ENCODE assay signal across 17 cellular contexts in the genomic region with DNA sequence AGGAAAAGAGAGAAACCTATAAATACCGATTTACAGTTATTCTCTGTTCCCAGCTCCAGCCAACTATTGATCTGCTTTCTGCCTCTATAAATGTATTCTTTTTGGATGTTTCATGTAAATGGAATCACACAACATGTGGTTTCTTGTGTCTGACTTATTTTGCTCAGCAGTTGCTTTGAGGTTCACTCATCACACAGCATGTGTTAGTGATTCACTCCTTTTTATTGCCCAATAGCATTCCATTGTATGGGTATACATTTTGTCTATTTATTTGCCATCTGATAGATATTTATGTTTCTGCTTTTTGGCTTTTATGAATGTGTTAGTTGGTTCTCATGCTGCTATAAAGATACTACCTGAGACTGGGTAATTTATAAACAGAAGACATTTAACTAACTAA. TPM values are rescaled to one million over a fixed set of nuclear protein-coding genes. Genes with fewer than 3 reads are reported as not detected.
A peak's percentile ranks its signal among the peaks of the same experiment; 100 is the strongest.
DNase-seq lines count a peak whose midpoint lies in the region; ATAC-seq, FAIRE-seq and TF ChIP-seq lines count a peak whose summit lies in the region.
"Had no signal": no experiment of that assay in that cellular context is flagged by ENCODE, and none has a peak within 500 bp of the region (broad histone marks: within the 10 kb centered on the region; RNA-seq: fewer than 3 reads in every experiment).

No MANE protein-coding gene starts in this region.

- POLR2A ChIA-PET in K562 (lab: Yijun Ruan, JAX), result no interaction called here
- POLR2A ChIA-PET in CD8-positive, alpha-beta T cell (lab: Charles Lee), result no interaction called here

- H4K20me1 ChIP-seq in BLaER1 treated with 17β-estradiol and CSF1 and Interleukin-3, amounts not matched to agents 10 nM and 100 nM, result no peaks in the 10 kb centered on the region; a peak in 1 of 22 replicates
- no peaks in the 10 kb centered on the region for H4K20me1 ChIP-seq in K562 (replicated peaks; ENCODE audit: control insufficient read depth, insufficient read depth, low read length)

- no peaks in the 10 kb centered on the region for H3K9me3 Mint-ChIP-seq in CD8-positive, alpha-beta T cell
- H3K9me3 Mint-ChIP-seq: central memory CD8-positive, alpha-beta T cell had no signal

- DNase-seq in LHCN-M2 (ENCODE audit: low read depth) (peak; percentile 89), K562 (ENCODE audit: extremely low read depth in 1 of 4, low spot score in 3 of 4) (no peak), kidney epithelial cell (ENCODE audit: low read depth) (peak; percentile 44), transverse colon (no peak), activated gamma-delta T cell treated with Interleukin-2 at 50 U/mL for 16 hours (no peak), cortex of kidney (lab: John Stamatoyannopoulos, UW) (no peak)
- DNase-seq in CD8-positive, alpha-beta T cell, result no peak
- DNase-seq: activated CD4-positive, alpha-beta T cell treated with anti-CD3 and anti-CD28 coated beads, Interleukin-2, amount 50 U/mL, for 48 hours; mucosa of descending colon; NCI-H1694 treated with DMSO at 0.1 percent for 48 hours; NCI-H510A treated with DMSO at 0.1 percent for 48 hours; psoas muscle; RPMI8226 had no signal

- H3K4me2 ChIP-seq in BLaER1 treated with 17β-estradiol and CSF1 and Interleukin-3, amounts not matched to agents 10 nM and 100 nM, result peak overlapping the region in 8 of 11 experiments; percentile 60 to 85 (median 78); a peak in 12 of 22 replicates
- no peak overlapping the region for H3K4me2 ChIP-seq in K562 (ENCODE audit: insufficient read depth, low read length)

- H3K4me1 ChIP-seq in BLaER1 treated with 17β-estradiol and CSF1 and Interleukin-3, amounts not matched to agents 10 nM and 100 nM, result peaks cover 53 to 69% (median 64%) of the 10 kb centered on the region in 10 experiments
- H3K4me1 ChIP-seq in K562 (replicated peaks in 1 of 2; ENCODE audit: control insufficient read depth in 2 of 2, insufficient read depth in 2 of 2, low read length in 2 of 2), result no peaks in the 10 kb centered on the region
- H3K4me1 ChIP-seq in CD8-positive, alpha-beta T cell (ENCODE audit: insufficient read depth, low read length), result no peaks in the 10 kb centered on the region
- H3K4me1 ChIP-seq in transverse colon, result peaks cover 0 to 12% (median 0%) of the 10 kb centered on the region in 4 donors
- H3K4me1 ChIP-seq: psoas muscle had no signal

- BruUV-seq in K562 (replicated peaks; lab: Mats Ljungman, UMichigan), result no TSS peak

- H3K4me3 ChIP-seq in BLaER1 treated with 17β-estradiol and CSF1 and Interleukin-3, amounts not matched to agents 10 nM and 100 nM, result peak overlapping the region in 1 of 10 experiments; percentile 5; a peak in 1 of 20 replicates
- H3K4me3 ChIP-seq in K562 (no peak overlapping the region), kidney epithelial cell (ENCODE audit: low read depth, low read length) (no peak overlapping the region), transverse colon (no peak overlapping the region)
- no peak overlapping the region for H3K4me3 ChIP-seq in CD8-positive, alpha-beta T cell (ENCODE audit: low read depth, low read length)
- H3K4me3 ChIP-seq: mucosa of descending colon, psoas muscle had no signal

- H3K9me3 ChIP-seq in BLaER1 treated with 17β-estradiol and CSF1 and Interleukin-3, amounts not matched to agents 10 nM and 100 nM (replicated peaks in 1 of 11), result peaks cover 0 to 38% (median 24%) of the 10 kb centered on the region in 11 experiments; a peak in 15 of 22 replicates
- H3K9me3 ChIP-seq in K562 (replicated peaks; ENCODE audit: control insufficient read depth, insufficient read depth, low read depth, low read length), result no peaks in the 10 kb centered on the region
- no peaks in the 10 kb centered on the region for H3K9me3 ChIP-seq in CD8-positive, alpha-beta T cell (ENCODE audit: low read length)
- no peaks in the 10 kb centered on the region for H3K9me3 ChIP-seq in transverse colon
- H3K9me3 ChIP-seq: mucosa of descending colon, psoas muscle had no signal

- no peak overlapping the region for H2AFZ ChIP-seq in K562 (ENCODE audit: low read depth, low read length)

- in situ Hi-C loops in K562 (cut with MboI), result no loop called here
- in situ Hi-C loops in transverse colon (cut with MboI; ENCODE audit: low pct_ligation_motif_present in 1 of 4, low pct_unique_long_range_greater_than_20kb in 1 of 4, low sequenced_read_pairs in 3 of 4), result no loop called here

- no peaks in the 10 kb centered on the region for H3K9me1 ChIP-seq in K562 (ENCODE audit: control insufficient read depth, insufficient read depth, low read length)

- peak overlapping the region in 9 of 11 experiments; percentile 7 to 86 (median 64); a peak in 14 of 22 replicates for H3K27ac ChIP-seq in BLaER1 treated with 17β-estradiol and CSF1 and Interleukin-3, amounts not matched to agents 10 nM and 100 nM
- no peak overlapping the region for H3K27ac ChIP-seq in K562 (ENCODE audit: extremely low read depth, low read depth, low read length)
- H3K27ac ChIP-seq in CD8-positive, alpha-beta T cell (ENCODE audit: low read depth, low read length), result no peak overlapping the region
- H3K27ac ChIP-seq in transverse colon, result no peak overlapping the region
- H3K27ac ChIP-seq: C4-2B, psoas muscle had no signal

- TF ChIP-seq RAD21 in K562 (CRISPR knock-in tag; conservative IDR thresholded peaks at IDR 0.05 in 1 of 2, IDR thresholded peaks at IDR 0.05 in 1 of 2), result no peak

- intact Hi-C loops in K562 (cut with micrococcal nuclease) (no loop called here), transverse colon (cut with DNase I; ENCODE audit: low total_unique reads) (no loop called here)
- intact Hi-C loops in CD8-positive, alpha-beta T cell (cut with DNase I, micrococcal nuclease), result no loop called here

- CTCF ChIA-PET in K562 (lab: Yijun Ruan, JAX; ENCODE audit: low intra/inter-chr PET ratio), result no interaction called here
- CTCF ChIA-PET in CD8-positive, alpha-beta T cell (lab: Charles Lee), result no interaction called here

- no peaks in the 10 kb centered on the region for H3K27me3 ChIP-seq in BLaER1 treated with 17β-estradiol and CSF1 and Interleukin-3, amounts not matched to agents 10 nM and 100 nM
- H3K27me3 ChIP-seq in K562 (ENCODE audit: control insufficient read depth in 2 of 2, insufficient read depth in 2 of 2, low read length in 2 of 2), result peaks cover 4 to 14% of the 10 kb centered on the region in 2 experiments; a peak in 4 of 5 replicates
- H3K27me3 ChIP-seq in kidney epithelial cell (ENCODE audit: control insufficient read depth, insufficient read depth, low read length), result no peaks in the 10 kb centered on the region
- H3K27me3 ChIP-seq in CD8-positive, alpha-beta T cell (ENCODE audit: insufficient read depth, low read length), result no peaks in the 10 kb centered on the region
- H3K27me3 ChIP-seq in transverse colon, result no peaks in the 10 kb centered on the region

- TF ChIP-seq CTCF in K562 (IDR thresholded peaks at IDR 0.05 in 2 of 3, conservative IDR thresholded peaks at IDR 0.05 in 1 of 3; ENCODE audit: insufficient read depth in 2 of 3, low read depth in 1 of 3, low read length in 3 of 3) (no peak), kidney epithelial cell (IDR thresholded peaks at IDR 0.05; ENCODE audit: insufficient read depth, low read length, poor library complexity, severe bottlenecking) (no peak), transverse colon (IDR thresholded peaks at IDR 0.05) (no peak)
- TF ChIP-seq CTCF in CD8-positive, alpha-beta T cell (IDR thresholded peaks at IDR 0.05), result no peak

- ATAC-seq in K562, result no peak
- ATAC-seq in CD8-positive, alpha-beta T cell, result no peak
- ATAC-seq: mucosa of descending colon, psoas muscle had no signal

- 0% methylated on average over 1 of the region's 1 CpG for WGBS in K562 (ENCODE audit: insufficient coverage, low coverage, missing lambda C conversion rate)
- WGBS in transverse colon (ENCODE audit: low coverage in 1 of 2), 2 donors, result 79 to 90% methylated on average over 1 of the region's 1 CpG

- TF ChIP-seq EP300 in K562 (IDR thresholded peaks at IDR 0.05; ENCODE audit: low read length), result no peak
- no peak for TF ChIP-seq EP300 in transverse colon (IDR thresholded peaks at IDR 0.05; ENCODE audit: low read depth)

- H3K4me1 Mint-ChIP-seq in CD8-positive, alpha-beta T cell (ENCODE audit: low read depth), result peaks cover 6% of the 10 kb centered on the region

- no peak for TF ChIP-seq POLR2A in K562 (conservative IDR thresholded peaks at IDR 0.05)
- no peak for TF ChIP-seq POLR2A in transverse colon (IDR thresholded peaks at IDR 0.05)

- no peaks in the 10 kb centered on the region for H3K36me3 Mint-ChIP-seq in CD8-positive, alpha-beta T cell

- no peak overlapping the region for H3K27ac Mint-ChIP-seq in CD8-positive, alpha-beta T cell

- no peaks in the 10 kb centered on the region; a peak in 1 of 22 replicates for H3K36me3 ChIP-seq in BLaER1 treated with 17β-estradiol and CSF1 and Interleukin-3, amounts not matched to agents 10 nM and 100 nM
- H3K36me3 ChIP-seq in K562 (ENCODE audit: control insufficient read depth, insufficient read depth, low read length) (no peaks in the 10 kb centered on the region), kidney epithelial cell (ENCODE audit: control insufficient read depth, insufficient read depth, low read length) (no peaks in the 10 kb centered on the region), transverse colon (no peaks in the 10 kb centered on the region)
- no peaks in the 10 kb centered on the region for H3K36me3 ChIP-seq in CD8-positive, alpha-beta T cell (ENCODE audit: insufficient read depth, low read length)

- H3K4me3 Mint-ChIP-seq in CD8-positive, alpha-beta T cell, result no peak overlapping the region
- H3K4me3 Mint-ChIP-seq: central memory CD8-positive, alpha-beta T cell had no signal

- no peaks in the 10 kb centered on the region for H3K79me2 ChIP-seq in K562 (ENCODE audit: control insufficient read depth, insufficient read depth, low read length)

- no peak for FAIRE-seq in K562 (lab: Jason Lieb, UNC)
- FAIRE-seq: endothelial cell of umbilical vein had no signal

- H3K9ac ChIP-seq in BLaER1 treated with 17β-estradiol and CSF1 and Interleukin-3, amounts not matched to agents 10 nM and 100 nM, result peak overlapping the region in 1 of 11 experiments; percentile 23; a peak in 2 of 22 replicates
- H3K9ac ChIP-seq in K562 (ENCODE audit: insufficient read depth in 1 of 2, low read depth in 2 of 2, low read length in 2 of 2), result no peak overlapping the region

- no peaks in the 10 kb centered on the region for H3K27me3 Mint-ChIP-seq in CD8-positive, alpha-beta T cell (ENCODE audit: low read depth)
- H3K27me3 Mint-ChIP-seq: central memory CD8-positive, alpha-beta T cell had no signal

RNA-seq across cellular contexts. Expression of a gene that starts 23.6 kb away (rescaled TPM):
- 0.19 and 0.46 TPM in 2 replicates for total RNA-seq in LHCN-M2 (2014; rRNA removed)
- not detected for polyA plus RNA-seq in LHCN-M2 (2012)
- total RNA-seq in K562 (2011; cell fraction: chromatin; rRNA removed; ENCODE audit: low replicate concordance), result not detected in 2 replicates
- not detected in 2 replicates for total RNA-seq in K562 (2011; cell fraction: nucleolus; rRNA removed)
- total RNA-seq in K562 (2011; cell fraction: nucleoplasm; rRNA removed), result not detected in 2 replicates
- total RNA-seq in K562 (2014; rRNA removed), result not detected in 2 replicates
- total RNA-seq in K562 (2014; rRNA removed; fragmentation: Illumina TruSeq; extraction: Trizol), result not detected in 2 replicates
- total RNA-seq in K562 (2015; rRNA removed; fragmentation: Illumina TruSeq; extraction: Trizol), result not detected in 2 replicates
- total RNA-seq in K562 (2021), result 0.09 TPM in 1 of 2 replicates, not detected in the other
- polyA plus RNA-seq in K562 (2011; rRNA removed), result not detected in 2 replicates
- not detected in 2 replicates for polyA plus RNA-seq in K562 (2011; cell fraction: cytosol; rRNA removed)
- polyA plus RNA-seq in K562 (2011; cell fraction: nucleus; rRNA removed), result not detected in 2 replicates
- polyA plus RNA-seq in K562 (2012), result not detected in 2 replicates
- polyA plus RNA-seq in K562 (2014; fragmentation: Illumina TruSeq; extraction: Trizol), result not detected in 2 replicates
- not detected for polyA plus RNA-seq in K562 (2014; fragmentation: Nextera tagmentation; extraction: Ambion mirVana)
- polyA plus RNA-seq in K562 (2014; rRNA removed), result not detected in 2 replicates
- polyA minus RNA-seq in K562 (2011; rRNA and poly(A)+ RNA removed), result not detected in 2 replicates
- polyA minus RNA-seq in K562 (2011; cell fraction: cytosol; rRNA and poly(A)+ RNA removed), result not detected in 2 replicates
- polyA minus RNA-seq in K562 (2011; cell fraction: nucleus; rRNA and poly(A)+ RNA removed), result not detected in 2 replicates
- total RNA-seq in kidney epithelial cell, result 0.07 TPM in 1 of 2 replicates, not detected in the other
- 1 to 10 TPM in 1 of 2 experiments, under 1 TPM in 1; 0.86 to 1.2 TPM for total RNA-seq in CD8-positive, alpha-beta T cell
- total RNA-seq in transverse colon, result 1 to 10 TPM in 3 of 4 donors, not detected in 1; 1.9 to 4.4 (median 3.3) TPM
- total RNA-seq: endothelial cell of umbilical vein had no signal
- polyA plus RNA-seq: endothelial cell of umbilical vein had no signal

RNA-seq across cellular contexts. Expression of a gene that starts 57.8 kb away (rescaled TPM):
- total RNA-seq in LHCN-M2 (2014; rRNA removed), result not detected in 2 replicates
- not detected for polyA plus RNA-seq in LHCN-M2 (2012)
- not detected in 2 replicates for total RNA-seq in K562 (2011; cell fraction: chromatin; rRNA removed; ENCODE audit: low replicate concordance)
- total RNA-seq in K562 (2011; cell fraction: nucleolus; rRNA removed), result not detected in 2 replicates
- not detected in 2 replicates for total RNA-seq in K562 (2011; cell fraction: nucleoplasm; rRNA removed)
- total RNA-seq in K562 (2014; rRNA removed), result not detected in 2 replicates
- total RNA-seq in K562 (2014; rRNA removed; fragmentation: Illumina TruSeq; extraction: Trizol), result not detected in 2 replicates
- not detected in 2 replicates for total RNA-seq in K562 (2015; rRNA removed; fragmentation: Illumina TruSeq; extraction: Trizol)
- not detected in 2 replicates for total RNA-seq in K562 (2021)
- polyA plus RNA-seq in K562 (2011; rRNA removed), result not detected in 2 replicates
- polyA plus RNA-seq in K562 (2011; cell fraction: cytosol; rRNA removed), result not detected in 2 replicates
- not detected in 2 replicates for polyA plus RNA-seq in K562 (2011; cell fraction: nucleus; rRNA removed)
- polyA plus RNA-seq in K562 (2012), result not detected in 2 replicates
- not detected in 2 replicates for polyA plus RNA-seq in K562 (2014; fragmentation: Illumina TruSeq; extraction: Trizol)
- polyA plus RNA-seq in K562 (2014; fragmentation: Nextera tagmentation; extraction: Ambion mirVana), result not detected
- polyA plus RNA-seq in K562 (2014; rRNA removed), result not detected in 2 replicates
- polyA minus RNA-seq in K562 (2011; rRNA and poly(A)+ RNA removed), result not detected in 2 replicates
- not detected in 2 replicates for polyA minus RNA-seq in K562 (2011; cell fraction: cytosol; rRNA and poly(A)+ RNA removed)
- not detected in 2 replicates for polyA minus RNA-seq in K562 (2011; cell fraction: nucleus; rRNA and poly(A)+ RNA removed)
- total RNA-seq in kidney epithelial cell, result not detected in 2 replicates
- not detected for total RNA-seq in CD8-positive, alpha-beta T cell
- not detected for total RNA-seq in transverse colon
- total RNA-seq: endothelial cell of umbilical vein had no signal
- polyA plus RNA-seq: endothelial cell of umbilical vein had no signal

Comparison
In these comparisons a context has a peak if more than half of its experiments do, and no peak if none do; other contexts are left out.
1. H3K27ac ChIP-seq: peak in BLaER1 treated with 17β-estradiol and CSF1 and Interleukin-3, amounts not matched to agents 10 nM and 100 nM (9 of 11); none in K562 (single experiment), CD8-positive, alpha-beta T cell (single experiment) and transverse colon (0 of 4).
2. DNase-seq: peak in LHCN-M2 (single experiment) and kidney epithelial cell (single experiment); none in K562 (0 of 4), CD8-positive, alpha-beta T cell (0 of 7), transverse colon (single experiment), activated gamma-delta T cell treated with Interleukin-2 at 50 U/mL for 16 hours (single experiment) and cortex of kidney (single experiment).